1 cellular context compared by ENCODE assay signal in the genomic region with DNA sequence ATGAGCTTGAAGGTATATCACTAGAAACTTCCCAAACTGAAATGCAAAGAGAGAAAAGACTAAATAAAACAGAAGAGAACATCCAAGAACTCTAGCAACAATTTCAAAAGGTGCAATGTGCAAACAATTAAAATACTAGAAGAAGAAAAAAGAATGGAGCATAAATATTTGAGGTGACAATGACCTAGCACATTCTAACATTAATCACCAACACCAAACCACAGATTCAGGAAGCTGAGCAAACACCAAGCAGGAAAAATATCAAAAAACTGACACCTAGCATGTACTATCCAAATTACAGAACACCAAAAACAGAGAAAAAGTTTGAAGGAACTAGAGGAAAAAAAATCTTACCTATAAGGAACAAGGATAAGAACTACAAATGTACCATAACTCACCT.
TF ChIP-seq lines count a peak whose summit lies in the region.

No MANE protein-coding gene starts in this region.

TF ChIP-seq in GM23338, 12 proteins besides CTCF, POLR2A, EP300 and RAD21 (continued from another document):
- TF ChIP-seq, protein P1, sequence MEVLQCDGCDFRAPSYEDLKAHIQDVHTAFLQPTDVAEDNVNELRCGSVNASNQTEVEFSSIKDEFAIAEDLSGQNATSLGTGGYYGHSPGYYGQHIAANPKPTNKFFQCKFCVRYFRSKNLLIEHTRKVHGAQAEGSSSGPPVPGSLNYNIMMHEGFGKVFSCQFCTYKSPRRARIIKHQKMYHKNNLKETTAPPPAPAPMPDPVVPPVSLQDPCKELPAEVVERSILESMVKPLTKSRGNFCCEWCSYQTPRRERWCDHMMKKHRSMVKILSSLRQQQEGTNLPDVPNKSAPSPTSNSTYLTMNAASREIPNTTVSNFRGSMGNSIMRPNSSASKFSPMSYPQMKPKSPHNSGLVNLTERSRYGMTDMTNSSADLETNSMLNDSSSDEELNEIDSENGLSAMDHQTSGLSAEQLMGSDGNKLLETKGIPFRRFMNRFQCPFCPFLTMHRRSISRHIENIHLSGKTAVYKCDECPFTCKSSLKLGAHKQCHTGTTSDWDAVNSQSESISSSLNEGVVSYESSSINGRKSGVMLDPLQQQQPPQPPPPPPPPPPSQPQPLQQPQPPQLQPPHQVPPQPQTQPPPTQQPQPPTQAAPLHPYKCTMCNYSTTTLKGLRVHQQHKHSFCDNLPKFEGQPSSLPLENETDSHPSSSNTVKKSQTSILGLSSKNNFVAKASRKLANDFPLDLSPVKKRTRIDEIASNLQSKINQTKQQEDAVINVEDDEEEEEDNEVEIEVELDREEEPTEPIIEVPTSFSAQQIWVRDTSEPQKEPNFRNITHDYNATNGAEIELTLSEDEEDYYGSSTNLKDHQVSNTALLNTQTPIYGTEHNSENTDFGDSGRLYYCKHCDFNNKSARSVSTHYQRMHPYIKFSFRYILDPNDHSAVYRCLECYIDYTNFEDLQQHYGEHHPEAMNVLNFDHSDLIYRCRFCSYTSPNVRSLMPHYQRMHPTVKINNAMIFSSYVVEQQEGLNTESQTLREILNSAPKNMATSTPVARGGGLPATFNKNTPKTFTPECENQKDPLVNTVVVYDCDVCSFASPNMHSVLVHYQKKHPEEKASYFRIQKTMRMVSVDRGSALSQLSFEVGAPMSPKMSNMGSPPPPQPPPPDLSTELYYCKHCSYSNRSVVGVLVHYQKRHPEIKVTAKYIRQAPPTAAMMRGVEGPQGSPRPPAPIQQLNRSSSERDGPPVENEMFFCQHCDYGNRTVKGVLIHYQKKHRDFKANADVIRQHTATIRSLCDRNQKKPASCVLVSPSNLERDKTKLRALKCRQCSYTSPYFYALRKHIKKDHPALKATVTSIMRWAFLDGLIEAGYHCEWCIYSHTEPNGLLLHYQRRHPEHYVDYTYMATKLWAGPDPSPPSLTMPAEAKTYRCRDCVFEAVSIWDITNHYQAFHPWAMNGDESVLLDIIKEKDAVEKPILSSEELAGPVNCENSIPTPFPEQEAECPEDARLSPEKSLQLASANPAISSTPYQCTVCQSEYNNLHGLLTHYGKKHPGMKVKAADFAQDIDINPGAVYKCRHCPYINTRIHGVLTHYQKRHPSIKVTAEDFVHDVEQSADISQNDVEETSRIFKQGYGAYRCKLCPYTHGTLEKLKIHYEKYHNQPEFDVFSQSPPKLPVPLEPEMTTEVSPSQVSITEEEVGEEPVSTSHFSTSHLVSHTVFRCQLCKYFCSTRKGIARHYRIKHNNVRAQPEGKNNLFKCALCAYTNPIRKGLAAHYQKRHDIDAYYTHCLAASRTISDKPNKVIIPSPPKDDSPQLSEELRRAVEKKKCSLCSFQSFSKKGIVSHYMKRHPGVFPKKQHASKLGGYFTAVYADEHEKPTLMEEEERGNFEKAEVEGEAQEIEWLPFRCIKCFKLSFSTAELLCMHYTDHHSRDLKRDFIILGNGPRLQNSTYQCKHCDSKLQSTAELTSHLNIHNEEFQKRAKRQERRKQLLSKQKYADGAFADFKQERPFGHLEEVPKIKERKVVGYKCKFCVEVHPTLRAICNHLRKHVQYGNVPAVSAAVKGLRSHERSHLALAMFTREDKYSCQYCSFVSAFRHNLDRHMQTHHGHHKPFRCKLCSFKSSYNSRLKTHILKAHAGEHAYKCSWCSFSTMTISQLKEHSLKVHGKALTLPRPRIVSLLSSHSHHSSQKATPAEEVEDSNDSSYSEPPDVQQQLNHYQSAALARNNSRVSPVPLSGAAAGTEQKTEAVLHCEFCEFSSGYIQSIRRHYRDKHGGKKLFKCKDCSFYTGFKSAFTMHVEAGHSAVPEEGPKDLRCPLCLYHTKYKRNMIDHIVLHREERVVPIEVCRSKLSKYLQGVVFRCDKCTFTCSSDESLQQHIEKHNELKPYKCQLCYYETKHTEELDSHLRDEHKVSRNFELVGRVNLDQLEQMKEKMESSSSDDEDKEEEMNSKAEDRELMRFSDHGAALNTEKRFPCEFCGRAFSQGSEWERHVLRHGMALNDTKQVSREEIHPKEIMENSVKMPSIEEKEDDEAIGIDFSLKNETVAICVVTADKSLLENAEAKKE (CRISPR knock-in tag; IDR thresholded peaks at IDR 0.05) = no peak
- TF ChIP-seq ZNF331 (CRISPR knock-in tag; IDR thresholded peaks at IDR 0.05; ENCODE audit: low read depth) = no peak
- TF ChIP-seq STAT1 (IDR thresholded peaks at IDR 0.05; ENCODE audit: unreplicated experiment) = no peak
- no peak for TF ChIP-seq CREB1 (CRISPR knock-in tag; IDR thresholded peaks at IDR 0.05; ENCODE audit: low read depth)
- no peak for TF ChIP-seq JUNB (IDR thresholded peaks at IDR 0.05; ENCODE audit: unreplicated experiment)
- TF ChIP-seq NANOG (IDR thresholded peaks at IDR 0.05; ENCODE audit: borderline replicate concordance) = no peak
